8 cellular contexts compared by ENCODE assay signal in the genomic region with DNA sequence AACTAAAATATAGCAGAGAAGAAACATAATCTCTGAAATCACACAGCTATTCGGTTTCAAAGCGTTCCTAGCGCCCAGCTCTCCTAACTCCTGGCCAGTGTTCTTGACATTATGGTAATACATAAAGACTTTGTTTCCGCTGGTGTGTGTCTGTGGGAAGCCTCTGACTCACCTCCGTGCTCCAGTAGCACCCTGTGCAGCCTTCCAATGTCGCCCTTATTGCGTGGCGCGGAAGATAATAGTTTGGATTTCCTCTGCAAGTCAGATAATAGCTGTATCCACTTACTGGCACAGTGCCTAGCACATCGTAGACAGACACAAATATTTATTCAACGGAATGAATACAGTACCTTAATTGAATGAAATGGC. TPM values are rescaled to one million over a fixed set of nuclear protein-coding genes. Genes with fewer than 3 reads are reported as not detected.
DNase-seq lines count a peak whose midpoint lies in the region; ATAC-seq and TF ChIP-seq lines count a peak whose summit lies in the region.

No MANE protein-coding gene starts in this region.

- H3K79me2 ChIP-seq in parathyroid adenoma = peaks cover 4% of the 10 kb centered on the region

- H3K27me3 ChIP-seq in parathyroid adenoma (ENCODE audit: control insufficient read depth, insufficient read depth, low read length) = no peaks in the 10 kb centered on the region

- peak overlapping the region; percentile 89 for H2AFZ ChIP-seq in parathyroid adenoma

- peak overlapping the region; percentile 79 for H3K4me2 ChIP-seq in parathyroid adenoma (ENCODE audit: low read length)

- peak; percentile 6 for DNase-seq in NCI-H1092 (lab: John Stamatoyannopoulos, UW)
- DNase-seq in activated T-cell treated with anti-CD3 and anti-CD28 coated beads for 4 hours = peak; percentile 4
- peak; percentile 61 for DNase-seq in fibroblast of villous mesenchyme (ENCODE audit: low read depth)
- DNase-seq in inferior parietal cortex (ENCODE audit: extremely low spot score) = no peak
- DNase-seq in DMS79 (lab: John Stamatoyannopoulos, UW) = no peak

- peak overlapping the region; percentile 89 for H3K27ac ChIP-seq in 22Rv1
- H3K27ac ChIP-seq in parathyroid adenoma = peak overlapping the region; percentile 83

- H3K4me3 ChIP-seq in fibroblast of villous mesenchyme (ENCODE audit: low read depth, low read length) (peak overlapping the region; percentile 94), parathyroid adenoma (ENCODE audit: low read depth, low read length) (peak overlapping the region; percentile 92)

- no peaks in the 10 kb centered on the region for H3K9me3 ChIP-seq in parathyroid adenoma (ENCODE audit: control insufficient read depth, low read length)

- ATAC-seq in GM18511 (IDR thresholded peaks at IDR 0.05; ENCODE audit: unreplicated experiment) = peak; percentile 8

- TF ChIP-seq CTCF in 22Rv1 (IDR thresholded peaks at IDR 0.05) = no peak
- no peak for TF ChIP-seq CTCF in fibroblast of villous mesenchyme (IDR thresholded peaks at IDR 0.05; ENCODE audit: insufficient read depth, low read depth, low read length)
- TF ChIP-seq CTCF in parathyroid adenoma (IDR thresholded peaks at IDR 0.05) = no peak

- H3K36me3 ChIP-seq in parathyroid adenoma (ENCODE audit: control insufficient read depth, insufficient read depth, low read length) = no peaks in the 10 kb centered on the region

- no peak overlapping the region for H3K9ac ChIP-seq in parathyroid adenoma

- H3K4me1 ChIP-seq in parathyroid adenoma = no peaks in the 10 kb centered on the region

RNA-seq across cellular contexts. Expression of a gene that starts 0.6 kb away (rescaled TPM):
- total RNA-seq in fibroblast of villous mesenchyme = 17.7 and 21.2 TPM in 2 replicates

Comparison
In these comparisons a context has a peak if more than half of its experiments do, and no peak if none do; other contexts are left out.
1. DNase-seq: peak in NCI-H1092 (single experiment), activated T-cell treated with anti-CD3 and anti-CD28 coated beads for 4 hours (single experiment) and fibroblast of villous mesenchyme (single experiment); none in inferior parietal cortex (single experiment) and DMS79 (single experiment).